In the genomic region with DNA sequence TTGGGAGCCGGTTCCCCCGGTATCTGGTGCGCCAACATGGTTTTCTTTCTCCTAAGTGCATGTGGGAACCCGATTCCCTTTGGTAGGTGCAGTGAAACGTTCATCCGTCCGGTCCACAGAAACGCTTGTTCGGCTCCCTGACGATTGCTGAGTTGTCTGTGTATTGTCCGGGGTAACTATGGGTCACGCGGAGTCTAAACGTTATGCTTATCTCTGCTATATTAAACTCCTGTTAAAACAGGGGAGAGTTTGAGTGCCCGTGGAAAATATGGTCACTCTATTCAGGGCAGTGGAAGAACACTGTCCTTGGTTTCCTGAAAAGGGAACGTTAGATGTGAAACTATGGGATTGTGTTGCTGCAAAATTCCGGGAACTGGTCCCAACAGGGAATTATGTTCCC, we compare ENCODE assay signal across 12 cellular contexts. TPM values are rescaled to one million over a fixed set of nuclear protein-coding genes. Genes with fewer than 3 reads are reported as not detected.
DNase-seq lines count a peak whose midpoint lies in the region; ATAC-seq, FAIRE-seq and TF ChIP-seq lines count a peak whose summit lies in the region.
"Had no signal": no experiment of that assay in that cellular context is flagged by ENCODE, and none has a peak within 500 bp of the region (broad histone marks: within the 10 kb centered on the region; RNA-seq: fewer than 3 reads in every experiment).

No MANE protein-coding gene starts in this region.

- H3K36me3 Mint-ChIP-seq in dendritic cell treated with granulocyte-macrophage colony-stimulating factor and Interleukin-4, amounts not matched to agents 40 ng/mL and 50 ng/mL, for 4 days (ENCODE audit: low read depth), result no peaks in the 10 kb centered on the region
- H3K36me3 Mint-ChIP-seq: activated naive CD4-positive, alpha-beta T cell treated with anti-CD3 and anti-CD28 coated beads, Interleukin-2, amount 50 U/mL, for 72 hours had no signal

- no peak for TF ChIP-seq CTCF in pancreas (IDR thresholded peaks at IDR 0.05)

- H3K27ac Mint-ChIP-seq in dendritic cell treated with granulocyte-macrophage colony-stimulating factor and Interleukin-4, amounts not matched to agents 40 ng/mL and 50 ng/mL, for 4 days, result peak overlapping the region; percentile 52
- H3K27ac Mint-ChIP-seq: activated B cell treated with CpG ODN at 0.5 μM for 24 hours; activated naive CD4-positive, alpha-beta T cell treated with anti-CD3 and anti-CD28 coated beads, Interleukin-2, amount 50 U/mL, for 72 hours had no signal

- H3K36me3 ChIP-seq in GM23248 (ENCODE audit: low read depth) (no peaks in the 10 kb centered on the region), iPS-15b (ENCODE audit: control insufficient read depth, insufficient read depth, low read length) (no peaks in the 10 kb centered on the region), pancreas (no peaks in the 10 kb centered on the region)

- H3K27me3 Mint-ChIP-seq in dendritic cell treated with granulocyte-macrophage colony-stimulating factor and Interleukin-4, amounts not matched to agents 40 ng/mL and 50 ng/mL, for 4 days, result peaks cover 8% of the 10 kb centered on the region

- 80 to 83% methylated on average over 17 of the region's 17 CpGs for WGBS in GM23248 (ENCODE audit: low coverage in 1 of 2, low lambda C conversion rate in 2 of 2, missing lambda C conversion rate in 2 of 2), 2 experiments
- WGBS in pancreas, 2 donors, result 61 to 68% methylated on average over 17 of the region's 17 CpGs

- no peak overlapping the region for H3K4me3 ChIP-seq in GM23248
- H3K4me3 ChIP-seq in iPS-15b (ENCODE audit: low read depth, low read length), result peak overlapping the region; percentile 40
- H3K4me3 ChIP-seq in pancreas, result peak overlapping the region in 2 of 4 donors; percentile 20 to 30

- H3K9me3 ChIP-seq in GM23248 (ENCODE audit: low read depth), result no peaks in the 10 kb centered on the region
- no peaks in the 10 kb centered on the region for H3K9me3 ChIP-seq in iPS-15b (ENCODE audit: control insufficient read depth, insufficient read depth, low read length)
- no peaks in the 10 kb centered on the region for H3K9me3 ChIP-seq in pancreas

- H3K27me3 ChIP-seq in GM23248 (replicated peaks; ENCODE audit: insufficient read depth), result peaks cover 16% of the 10 kb centered on the region
- H3K27me3 ChIP-seq in iPS-15b (ENCODE audit: control insufficient read depth, insufficient read depth, low read length), result peaks cover 55% of the 10 kb centered on the region
- no peaks in the 10 kb centered on the region for H3K27me3 ChIP-seq in pancreas

- in situ Hi-C loops in GM23248 (cut with MboI), result no loop called here

- H3K27ac ChIP-seq in GM23248 (no peak overlapping the region), pancreas (no peak overlapping the region)

- no peak overlapping the region for H3K4me3 Mint-ChIP-seq in dendritic cell treated with granulocyte-macrophage colony-stimulating factor and Interleukin-4, amounts not matched to agents 40 ng/mL and 50 ng/mL, for 4 days
- H3K4me3 Mint-ChIP-seq: activated B cell treated with CpG ODN at 0.5 μM for 24 hours had no signal

- DNase-seq in GM23248 (no peak), pancreas (no peak), RPMI8226 (no peak), NCI-H226 (no peak), cerebellum (ENCODE audit: low spot score) (no peak), DMS 273 treated with DMSO at 0.1 percent for 48 hours (lab: John Stamatoyannopoulos, UW) (no peak)
- DNase-seq: activated B cell treated with CpG ODN at 0.5 μM for 24 hours, NCI-H2171 had no signal

- H3K4me1 Mint-ChIP-seq in dendritic cell treated with granulocyte-macrophage colony-stimulating factor and Interleukin-4, amounts not matched to agents 40 ng/mL and 50 ng/mL, for 4 days (ENCODE audit: low read depth), result peaks cover 6% of the 10 kb centered on the region
- H3K4me1 Mint-ChIP-seq: activated B cell treated with CpG ODN at 0.5 μM for 24 hours had no signal

- H3K79me2 ChIP-seq in GM23248 (ENCODE audit: insufficient read depth), result no peaks in the 10 kb centered on the region

- peak overlapping the region; percentile 62 for H3K4me2 ChIP-seq in GM23248 (ENCODE audit: unreplicated experiment)

- H3K9ac ChIP-seq in GM23248, result no peak overlapping the region
- no peak overlapping the region for H3K9ac ChIP-seq in iPS-15b (ENCODE audit: low read depth, low read length)

- H4K20me1 ChIP-seq in GM23248 (ENCODE audit: insufficient read depth), result no peaks in the 10 kb centered on the region

- H3K9me3 Mint-ChIP-seq in dendritic cell treated with granulocyte-macrophage colony-stimulating factor and Interleukin-4, amounts not matched to agents 40 ng/mL and 50 ng/mL, for 4 days, result peaks cover 9% of the 10 kb centered on the region

- H2AFZ ChIP-seq in GM23248, result no peak overlapping the region

- H3K4me1 ChIP-seq in GM23248 (ENCODE audit: insufficient read depth) (no peaks in the 10 kb centered on the region), iPS-15b (ENCODE audit: control insufficient read depth, insufficient read depth, low read length) (peaks cover 5% of the 10 kb centered on the region), pancreas (no peaks in the 10 kb centered on the region)

- ATAC-seq in pancreas, result peak in 3 of 4 donors; percentile 31 to 52 (median 46)
- ATAC-seq: activated naive CD4-positive, alpha-beta T cell treated with anti-CD3 and anti-CD28 coated beads, Interleukin-2, amount 50 U/mL, for 72 hours had no signal

- intact Hi-C loops in dendritic cell treated with granulocyte-macrophage colony-stimulating factor and Interleukin-4, amounts not matched to agents 40 ng/mL and 50 ng/mL, for 4 days (cut with micrococcal nuclease), result no loop called here
- intact Hi-C loops in pancreas (cut with DNase I), result no loop called here

- H3K9me2 ChIP-seq in GM23248 (ENCODE audit: insufficient read depth), result no peaks in the 10 kb centered on the region

- no peak for FAIRE-seq in pancreas (lab: Jason Lieb, UNC)
- FAIRE-seq: islet of Langerhans had no signal

- H3F3A ChIP-seq in GM23248 (ENCODE audit: insufficient read depth), result no peaks in the 10 kb centered on the region

RNA-seq across cellular contexts. Expression of a gene that starts 32.4 kb away (rescaled TPM):
- 2.0 and 7.5 TPM in 2 replicates for total RNA-seq in GM23248 (2014; rRNA removed; shearing (Covaris generic))
- polyA plus RNA-seq in GM23248 (2016; fragmentation: Nextera tagmentation; extraction: Ambion mirVana) (17.9 and 18.1 TPM in 2 replicates), pancreas (10 to 100 TPM; 52.8 to 60.8 TPM)
- total RNA-seq in pancreas (10 to 100 TPM; 23.9 to 48.2 (median 30.4) TPM), cerebellum (9.3 TPM)
